9 cellular contexts compared by ENCODE assay signal in genomic region chr15:78950906-78951840, GRCh38. TPM values are rescaled to one million over a fixed set of nuclear protein-coding genes. Genes with fewer than 3 reads are reported as not detected.
A peak's percentile ranks its signal among the peaks of the same experiment; 100 is the strongest.
DNase-seq lines count a peak whose midpoint lies in the region; ATAC-seq and TF ChIP-seq lines count a peak whose summit lies in the region.
"Had no signal": no experiment of that assay in that cellular context is flagged by ENCODE, and none has a peak within 500 bp of the region (broad histone marks: within the 10 kb centered on the region; RNA-seq: fewer than 3 reads in every experiment).

No MANE protein-coding gene starts in this region.

- H3K27ac ChIP-seq in right cardiac atrium (ENCODE audit: low read length) (peak overlapping the region; percentile 43), upper lobe of right lung (peak overlapping the region; percentile 80)
- H3K27ac ChIP-seq: psoas muscle had no signal

- POLR2A ChIA-PET in activated naive CD8-positive, alpha-beta T cell treated with anti-CD3 and anti-CD28 coated beads, Interleukin-2, amount 10 ng/mL, durations not matched to agents 7 days and 5 days (lab: Charles Lee) = no interaction called here
- POLR2A ChIA-PET in activated CD4-positive, alpha-beta memory T cell treated with anti-CD3 and anti-CD28 coated beads for 36 hours (lab: Charles Lee) = no interaction called here

- no peak for DNase-seq in activated naive CD8-positive, alpha-beta T cell treated with anti-CD3 and anti-CD28 coated beads, Interleukin-2, amount 10 ng/mL, durations not matched to agents 7 days and 5 days
- no peak for DNase-seq in activated naive CD8-positive, alpha-beta T cell treated with anti-CD3 and anti-CD28 coated beads for 36 hours
- peak; percentile 31 for DNase-seq in activated CD4-positive, alpha-beta memory T cell treated with anti-CD3 and anti-CD28 coated beads for 36 hours
- no peak for DNase-seq in right cardiac atrium
- DNase-seq in upper lobe of right lung = no peak
- no peak for DNase-seq in Kasumi-1 (lab: John Stamatoyannopoulos, UW)
- DNase-seq in islet precursor cell = no peak
- DNase-seq in NCI-H2107 treated with DMSO at 0.1 percent for 48 hours (lab: John Stamatoyannopoulos, UW; ENCODE audit: unreplicated experiment) = no peak
- DNase-seq: psoas muscle had no signal

- no peaks in the 10 kb centered on the region for H3K27me3 ChIP-seq in right cardiac atrium (ENCODE audit: control insufficient read depth, insufficient read depth)
- no peaks in the 10 kb centered on the region for H3K27me3 ChIP-seq in upper lobe of right lung

- 48% methylated on average over 10 of the region's 10 CpGs for WGBS in right cardiac atrium

- CTCF ChIA-PET in activated CD4-positive, alpha-beta memory T cell treated with anti-CD3 and anti-CD28 coated beads for 36 hours (lab: Charles Lee) = no interaction called here

- peak; percentile 18 for ATAC-seq in activated naive CD8-positive, alpha-beta T cell treated with anti-CD3 and anti-CD28 coated beads, Interleukin-2, amount 10 ng/mL, durations not matched to agents 7 days and 5 days (ENCODE audit: low read depth)
- ATAC-seq in right cardiac atrium (peak; percentile 51 to 71), upper lobe of right lung (peak; percentile 50)

- H3K4me1 ChIP-seq in right cardiac atrium (ENCODE audit: control insufficient read depth, insufficient read depth, low read length) (peaks cover 6% of the 10 kb centered on the region), upper lobe of right lung (peaks cover 22% of the 10 kb centered on the region)
- H3K4me1 ChIP-seq: psoas muscle had no signal

- peak; percentile 15 for TF ChIP-seq CTCF in upper lobe of right lung (IDR thresholded peaks at IDR 0.05)

- H3K4me1 Mint-ChIP-seq in activated naive CD8-positive, alpha-beta T cell treated with anti-CD3 and anti-CD28 coated beads, Interleukin-2, amount 10 ng/mL, durations not matched to agents 7 days and 5 days = peaks cover 11% of the 10 kb centered on the region
- peaks cover 3% of the 10 kb centered on the region for H3K4me1 Mint-ChIP-seq in activated naive CD8-positive, alpha-beta T cell treated with anti-CD3 and anti-CD28 coated beads for 36 hours
- peaks cover 9% of the 10 kb centered on the region for H3K4me1 Mint-ChIP-seq in activated CD4-positive, alpha-beta memory T cell treated with anti-CD3 and anti-CD28 coated beads for 36 hours (ENCODE audit: low read depth)

- no peaks in the 10 kb centered on the region for H3K36me3 Mint-ChIP-seq in activated naive CD8-positive, alpha-beta T cell treated with anti-CD3 and anti-CD28 coated beads, Interleukin-2, amount 10 ng/mL, durations not matched to agents 7 days and 5 days
- H3K36me3 Mint-ChIP-seq in activated naive CD8-positive, alpha-beta T cell treated with anti-CD3 and anti-CD28 coated beads for 36 hours = no peaks in the 10 kb centered on the region
- H3K36me3 Mint-ChIP-seq in activated CD4-positive, alpha-beta memory T cell treated with anti-CD3 and anti-CD28 coated beads for 36 hours = no peaks in the 10 kb centered on the region

- no peaks in the 10 kb centered on the region for H3K9me3 ChIP-seq in right cardiac atrium (ENCODE audit: control insufficient read depth, low read length)
- H3K9me3 ChIP-seq in upper lobe of right lung = no peaks in the 10 kb centered on the region
- H3K9me3 ChIP-seq: psoas muscle had no signal

- no peak overlapping the region for H3K4me3 Mint-ChIP-seq in activated naive CD8-positive, alpha-beta T cell treated with anti-CD3 and anti-CD28 coated beads, Interleukin-2, amount 10 ng/mL, durations not matched to agents 7 days and 5 days
- no peak overlapping the region for H3K4me3 Mint-ChIP-seq in activated naive CD8-positive, alpha-beta T cell treated with anti-CD3 and anti-CD28 coated beads for 36 hours
- no peak overlapping the region for H3K4me3 Mint-ChIP-seq in activated CD4-positive, alpha-beta memory T cell treated with anti-CD3 and anti-CD28 coated beads for 36 hours

- no peak overlapping the region for H3K27ac Mint-ChIP-seq in activated naive CD8-positive, alpha-beta T cell treated with anti-CD3 and anti-CD28 coated beads, Interleukin-2, amount 10 ng/mL, durations not matched to agents 7 days and 5 days
- H3K27ac Mint-ChIP-seq in activated naive CD8-positive, alpha-beta T cell treated with anti-CD3 and anti-CD28 coated beads for 36 hours = no peak overlapping the region
- H3K27ac Mint-ChIP-seq in activated CD4-positive, alpha-beta memory T cell treated with anti-CD3 and anti-CD28 coated beads for 36 hours = no peak overlapping the region

- H3K36me3 ChIP-seq in upper lobe of right lung = no peaks in the 10 kb centered on the region

- peaks cover 23% of the 10 kb centered on the region for H3K27me3 Mint-ChIP-seq in activated naive CD8-positive, alpha-beta T cell treated with anti-CD3 and anti-CD28 coated beads, Interleukin-2, amount 10 ng/mL, durations not matched to agents 7 days and 5 days
- peaks cover 3% of the 10 kb centered on the region for H3K27me3 Mint-ChIP-seq in activated naive CD8-positive, alpha-beta T cell treated with anti-CD3 and anti-CD28 coated beads for 36 hours
- H3K27me3 Mint-ChIP-seq in activated CD4-positive, alpha-beta memory T cell treated with anti-CD3 and anti-CD28 coated beads for 36 hours = no peaks in the 10 kb centered on the region

- H3K9me3 Mint-ChIP-seq in activated naive CD8-positive, alpha-beta T cell treated with anti-CD3 and anti-CD28 coated beads, Interleukin-2, amount 10 ng/mL, durations not matched to agents 7 days and 5 days = no peaks in the 10 kb centered on the region
- H3K9me3 Mint-ChIP-seq in activated naive CD8-positive, alpha-beta T cell treated with anti-CD3 and anti-CD28 coated beads for 36 hours = no peaks in the 10 kb centered on the region
- H3K9me3 Mint-ChIP-seq in activated CD4-positive, alpha-beta memory T cell treated with anti-CD3 and anti-CD28 coated beads for 36 hours = no peaks in the 10 kb centered on the region

- intact Hi-C loops in activated CD4-positive, alpha-beta memory T cell treated with anti-CD3 and anti-CD28 coated beads for 36 hours (cut with micrococcal nuclease) = no loop called here
- intact Hi-C loops in right cardiac atrium (cut with DNase I) = no loop called here
- intact Hi-C loops in upper lobe of right lung (cut with DNase I) = no loop called here

- H3K4me3 ChIP-seq in right cardiac atrium (ENCODE audit: low read length) = no peak overlapping the region
- no peak overlapping the region for H3K4me3 ChIP-seq in upper lobe of right lung
- H3K4me3 ChIP-seq: psoas muscle had no signal

RNA-seq across cellular contexts. Expression of gene CTSH, which starts 6.3 kb away (rescaled TPM):
- total RNA-seq in activated naive CD8-positive, alpha-beta T cell treated with anti-CD3 and anti-CD28 coated beads, Interleukin-2, amount 10 ng/mL, durations not matched to agents 7 days and 5 days = 10 to 100 TPM; 31.5 to 33.9 TPM
- 1 to 10 TPM; 4.3 to 4.9 TPM for total RNA-seq in activated naive CD8-positive, alpha-beta T cell treated with anti-CD3 and anti-CD28 coated beads for 36 hours
- 100 to 1,000 TPM; 127 to 132 TPM for total RNA-seq in activated CD4-positive, alpha-beta memory T cell treated with anti-CD3 and anti-CD28 coated beads for 36 hours
- 100 to 1,000 TPM in 1 of 4 donors, 10 to 100 TPM in 3; 41.0 to 101 (median 79.4) TPM for total RNA-seq in right cardiac atrium
- polyA plus RNA-seq in right cardiac atrium = 126 TPM
- 1,018 TPM for total RNA-seq in upper lobe of right lung

Comparison
In these comparisons a context has a peak if more than half of its experiments do, and no peak if none do; other contexts are left out.
1. RNA of gene CTSH, which starts 6.3 kb away (total RNA-seq): 1,018 TPM in upper lobe of right lung (single experiment), 127 to 132 TPM in activated CD4-positive, alpha-beta memory T cell treated with anti-CD3 and anti-CD28 coated beads for 36 hours, 41.0 to 101 TPM in right cardiac atrium and 31.5 to 33.9 TPM in activated naive CD8-positive, alpha-beta T cell treated with anti-CD3 and anti-CD28 coated beads, Interleukin-2, amount 10 ng/mL, durations not matched to agents 7 days and 5 days; 4.3 to 4.9 TPM in activated naive CD8-positive, alpha-beta T cell treated with anti-CD3 and anti-CD28 coated beads for 36 hours; every median in the first group is over 4 times any median in the second.
2. Peak in every context shown above with its lines, with median percentiles within 50 percentile points of each other: ATAC-seq.